ENCODE assay signal across 9 cellular contexts in the genomic region with DNA sequence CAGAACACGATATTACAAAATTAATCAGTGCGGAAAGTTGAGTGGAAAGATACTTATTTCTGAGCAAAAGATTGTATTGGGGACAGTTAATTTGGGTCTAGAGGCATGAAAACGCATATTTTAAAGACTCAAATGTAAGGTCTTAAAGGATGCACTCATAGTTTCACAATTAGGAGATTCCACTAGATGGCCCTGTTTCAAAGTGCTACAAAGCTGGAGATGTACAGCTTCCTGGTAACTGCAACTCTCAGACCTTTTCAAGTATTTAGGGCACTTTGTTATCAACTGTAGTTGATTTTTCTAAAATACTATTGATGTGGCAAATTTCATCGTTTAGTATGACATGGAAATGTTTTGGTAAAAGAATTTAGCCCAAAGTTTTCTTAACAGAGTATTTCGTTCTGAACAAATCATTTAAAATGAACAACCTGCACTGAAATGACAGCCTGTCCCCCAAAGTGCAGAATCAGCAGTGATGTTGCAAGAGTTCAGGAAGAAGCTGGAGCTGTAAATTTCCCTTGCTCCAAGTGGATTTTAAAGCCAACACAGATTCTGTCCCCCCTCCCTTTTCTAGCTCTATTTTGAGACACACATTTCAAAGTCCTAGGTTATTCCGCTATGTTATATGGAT. TPM values are rescaled to one million over a fixed set of nuclear protein-coding genes. Genes with fewer than 3 reads are reported as not detected.
DNase-seq lines count a peak whose midpoint lies in the region; ATAC-seq and TF ChIP-seq lines count a peak whose summit lies in the region.
"Had no signal": no experiment of that assay in that cellular context is flagged by ENCODE, and none has a peak within 500 bp of the region (broad histone marks: within the 10 kb centered on the region; RNA-seq: fewer than 3 reads in every experiment).

No MANE protein-coding gene starts in this region.

- H3K4me3 Mint-ChIP-seq in GM23338, result no peak overlapping the region
- no peak overlapping the region for H3K4me3 Mint-ChIP-seq in activated CD8-positive, alpha-beta memory T cell treated with anti-CD3 and anti-CD28 coated beads, Interleukin-2, amount 10 ng/mL, durations not matched to agents 7 days and 5 days

- CTCF ChIA-PET in activated CD8-positive, alpha-beta memory T cell treated with anti-CD3 and anti-CD28 coated beads, Interleukin-2, amount 10 ng/mL, durations not matched to agents 7 days and 5 days (lab: Charles Lee), result interaction anchor here (0.8 to 5.3 kb wide), 10 partner anchors 10 to 385 kb away, joined by 3 to 45 read pairs (median 4); no protein-coding TSS in a partner anchor

- H3K27me3 Mint-ChIP-seq in GM23338 (ENCODE audit: insufficient read depth, low read depth, poor library complexity), result no peaks in the 10 kb centered on the region
- H3K27me3 Mint-ChIP-seq in activated CD8-positive, alpha-beta memory T cell treated with anti-CD3 and anti-CD28 coated beads, Interleukin-2, amount 10 ng/mL, durations not matched to agents 7 days and 5 days, result peaks cover 42% of the 10 kb centered on the region

- no peaks in the 10 kb centered on the region for H3K27me3 ChIP-seq in DND-41 (ENCODE audit: insufficient read depth, low read length, poor library complexity)
- no peaks in the 10 kb centered on the region for H3K27me3 ChIP-seq in GM23338 (ENCODE audit: insufficient read depth)
- H3K27me3 ChIP-seq in ascending aorta, result no peaks in the 10 kb centered on the region
- H3K27me3 ChIP-seq: SJSA1 had no signal

- H3K79me2 ChIP-seq in DND-41 (ENCODE audit: insufficient read depth, low read length) (no peaks in the 10 kb centered on the region), GM23338 (replicated peaks; ENCODE audit: insufficient read depth) (no peaks in the 10 kb centered on the region)

- H3K9me3 ChIP-seq in DND-41 (ENCODE audit: insufficient read depth, low read length, severe bottlenecking) (no peaks in the 10 kb centered on the region), ascending aorta (no peaks in the 10 kb centered on the region)
- H3K9me3 ChIP-seq: SJSA1 had no signal

- H3K27ac ChIP-seq in DND-41 (ENCODE audit: low read length) (no peak overlapping the region), GM23338 (ENCODE audit: low read depth) (no peak overlapping the region), ascending aorta (no peak overlapping the region)
- H3K27ac ChIP-seq: SJSA1 had no signal

- H3K27ac Mint-ChIP-seq in GM23338, result no peak overlapping the region
- H3K27ac Mint-ChIP-seq in activated CD8-positive, alpha-beta memory T cell treated with anti-CD3 and anti-CD28 coated beads, Interleukin-2, amount 10 ng/mL, durations not matched to agents 7 days and 5 days, result no peak overlapping the region

- no peak overlapping the region for H3K4me2 ChIP-seq in DND-41 (ENCODE audit: insufficient read depth, low read length)
- H3K4me2 ChIP-seq in GM23338, result no peak overlapping the region

- intact Hi-C loops in ascending aorta (cut with DNase I), result no loop called here
- intact Hi-C loops in left colon (cut with DNase I, micrococcal nuclease), result loop anchor here in 1 of 2 donors (5.0 kb wide), 1 partner anchor 378 kb away; no protein-coding TSS in a partner anchor

- no peaks in the 10 kb centered on the region for H3K36me3 Mint-ChIP-seq in GM23338 (ENCODE audit: low read depth)
- H3K36me3 Mint-ChIP-seq in activated CD8-positive, alpha-beta memory T cell treated with anti-CD3 and anti-CD28 coated beads, Interleukin-2, amount 10 ng/mL, durations not matched to agents 7 days and 5 days, result no peaks in the 10 kb centered on the region

- no peak overlapping the region for H3K9ac ChIP-seq in DND-41 (ENCODE audit: low read depth, low read length)

- H3K4me3 ChIP-seq in DND-41 (ENCODE audit: low read depth in 1 of 2, low read length in 2 of 2) (no peak overlapping the region), GM23338 (no peak overlapping the region), ascending aorta (no peak overlapping the region)
- H3K4me3 ChIP-seq: SJSA1 had no signal

- H2AFZ ChIP-seq in DND-41 (ENCODE audit: low read depth, low read length) (no peak overlapping the region), GM23338 (no peak overlapping the region)

- ATAC-seq in DND-41 (ENCODE audit: insufficient read depth, low read depth), result peak; percentile 75; the same call in 2 of the 3 replicates
- peak; percentile 67 for ATAC-seq in GM23338
- ATAC-seq in left colon, result peak; percentile 51
- no peak for ATAC-seq in activated CD8-positive, alpha-beta memory T cell treated with anti-CD3 and anti-CD28 coated beads, Interleukin-2, amount 10 ng/mL, durations not matched to agents 7 days and 5 days
- ATAC-seq in HG02970 (IDR thresholded peaks at IDR 0.05; ENCODE audit: low FRiP score, unreplicated experiment), result no peak

- H3K4me1 ChIP-seq in DND-41 (ENCODE audit: insufficient read depth, low read length) (no peaks in the 10 kb centered on the region), GM23338 (ENCODE audit: insufficient read depth) (no peaks in the 10 kb centered on the region), ascending aorta (no peaks in the 10 kb centered on the region)
- H3K4me1 ChIP-seq: SJSA1 had no signal

- H4K20me1 ChIP-seq in DND-41 (ENCODE audit: insufficient read depth, low read length), result no peaks in the 10 kb centered on the region
- no peaks in the 10 kb centered on the region for H4K20me1 ChIP-seq in GM23338 (replicated peaks; ENCODE audit: insufficient read depth)

- H3K9me2 ChIP-seq in GM23338 (ENCODE audit: insufficient read depth), result 0 out of 2 replicates have a peak, but pooled peaks cover 3% of the 10 kb centered on the region

- DNase-seq in DND-41 (no peak), GM23338 (ENCODE audit: low spot score) (peak; percentile 57), NCI-H1930 (lab: John Stamatoyannopoulos, UW) (peak; percentile 12 to 42), ascending aorta (ENCODE audit: low spot score in 2 of 2) (no peak), left colon (no peak)
- no peak for DNase-seq in activated CD8-positive, alpha-beta memory T cell treated with anti-CD3 and anti-CD28 coated beads, Interleukin-2, amount 10 ng/mL, durations not matched to agents 7 days and 5 days
- DNase-seq in activated CD8-positive, alpha-beta memory T cell treated with anti-CD3 and anti-CD28 coated beads, Interleukin-2, amount 50 U/mL, for 4 hours, result no peak

- no peaks in the 10 kb centered on the region for H3K4me1 Mint-ChIP-seq in GM23338
- H3K4me1 Mint-ChIP-seq in activated CD8-positive, alpha-beta memory T cell treated with anti-CD3 and anti-CD28 coated beads, Interleukin-2, amount 10 ng/mL, durations not matched to agents 7 days and 5 days, result no peaks in the 10 kb centered on the region

- no peaks in the 10 kb centered on the region for H3F3A ChIP-seq in GM23338 (replicated peaks; ENCODE audit: low read depth)

- H3K9me3 Mint-ChIP-seq in GM23338, result no peaks in the 10 kb centered on the region
- no peaks in the 10 kb centered on the region for H3K9me3 Mint-ChIP-seq in activated CD8-positive, alpha-beta memory T cell treated with anti-CD3 and anti-CD28 coated beads, Interleukin-2, amount 10 ng/mL, durations not matched to agents 7 days and 5 days (ENCODE audit: low read depth)

- H3K36me3 ChIP-seq in DND-41 (ENCODE audit: insufficient read depth, low read length) (no peaks in the 10 kb centered on the region), GM23338 (ENCODE audit: insufficient read depth) (no peaks in the 10 kb centered on the region), ascending aorta (no peaks in the 10 kb centered on the region)
- H3K36me3 ChIP-seq: SJSA1 had no signal

- TF ChIP-seq CTCF in DND-41 (IDR thresholded peaks at IDR 0.05; ENCODE audit: borderline replicate concordance, extremely low read depth, low read length, poor library complexity, severe bottlenecking) (peak; percentile 61), GM23338 (conservative IDR thresholded peaks at IDR 0.05; ENCODE audit: low read depth in 2 of 2) (peak; percentile 56 to 73), ascending aorta (IDR thresholded peaks at IDR 0.05) (peak in 2 of 3 experiments; percentile 10 to 20)

TF ChIP-seq in GM23338, 12 proteins besides CTCF, POLR2A, EP300 and RAD21 (continues in another document):
- TF ChIP-seq NANOG (IDR thresholded peaks at IDR 0.05; ENCODE audit: borderline replicate concordance) (no peak), ZNF331 (CRISPR knock-in tag; IDR thresholded peaks at IDR 0.05; ENCODE audit: low read depth) (no peak), EZH2phosphoT487 (IDR thresholded peaks at IDR 0.05; ENCODE audit: unreplicated experiment) (no peak)

RNA-seq across cellular contexts. Expression of a gene that starts 16.2 kb away (rescaled TPM):
- 53.8 and 56.5 TPM in 2 replicates for total RNA-seq in GM23338 (2014; rRNA removed; shearing (Covaris generic))
- polyA plus RNA-seq in GM23338 (2016; fragmentation: Nextera tagmentation; extraction: Ambion mirVana), result 226 and 231 TPM in 2 replicates
- total RNA-seq in ascending aorta, result 22.2 TPM
- total RNA-seq in left colon, result 10 to 100 TPM; 44.2 to 62.9 TPM
- total RNA-seq in activated CD8-positive, alpha-beta memory T cell treated with anti-CD3 and anti-CD28 coated beads, Interleukin-2, amount 10 ng/mL, durations not matched to agents 7 days and 5 days, result 10 to 100 TPM; 48.7 to 56.6 TPM

RNA-seq across cellular contexts. Expression of a gene that starts 36.8 kb away (rescaled TPM):
- total RNA-seq in GM23338 (2014; rRNA removed; shearing (Covaris generic)), result 35.9 and 43.3 TPM in 2 replicates
- polyA plus RNA-seq in GM23338 (2016; fragmentation: Nextera tagmentation; extraction: Ambion mirVana), result 26.5 and 31.8 TPM in 2 replicates
- total RNA-seq in ascending aorta, result 5.2 TPM
- 10 to 100 TPM; 12.3 to 15.3 TPM for total RNA-seq in left colon
- 10 to 100 TPM; 12.1 to 15.2 TPM for total RNA-seq in activated CD8-positive, alpha-beta memory T cell treated with anti-CD3 and anti-CD28 coated beads, Interleukin-2, amount 10 ng/mL, durations not matched to agents 7 days and 5 days

RNA-seq across cellular contexts. Expression of a gene that starts 37.1 kb away (rescaled TPM):
- total RNA-seq in GM23338 (2014; rRNA removed; shearing (Covaris generic)), result 0.39 and 3.4 TPM in 2 replicates
- 106 and 116 TPM in 2 replicates for polyA plus RNA-seq in GM23338 (2016; fragmentation: Nextera tagmentation; extraction: Ambion mirVana)
- total RNA-seq in ascending aorta, result 0.32 TPM
- 10 to 100 TPM in 1 of 2 donors, 1 to 10 TPM in 1; 8.8 to 11.2 TPM for total RNA-seq in left colon
- 10 to 100 TPM; 20.8 to 22.2 TPM for total RNA-seq in activated CD8-positive, alpha-beta memory T cell treated with anti-CD3 and anti-CD28 coated beads, Interleukin-2, amount 10 ng/mL, durations not matched to agents 7 days and 5 days

RNA-seq across cellular contexts. Expression of a gene that starts 46.3 kb away (rescaled TPM):
- total RNA-seq in GM23338 (2014; rRNA removed; shearing (Covaris generic)), result 0.04 and 0.07 TPM in 2 replicates
- polyA plus RNA-seq in GM23338 (2016; fragmentation: Nextera tagmentation; extraction: Ambion mirVana), result not detected in 2 replicates
- not detected for total RNA-seq in ascending aorta
- not detected for total RNA-seq in left colon
- not detected for total RNA-seq in activated CD8-positive, alpha-beta memory T cell treated with anti-CD3 and anti-CD28 coated beads, Interleukin-2, amount 10 ng/mL, durations not matched to agents 7 days and 5 days
- total RNA-seq: SJSA1 had no signal

Comparison
In these comparisons a context has a peak if more than half of its experiments do, and no peak if none do; other contexts are left out.
1. ATAC-seq: peak in DND-41 (single experiment), GM23338 (single experiment) and left colon (single experiment); none in activated CD8-positive, alpha-beta memory T cell treated with anti-CD3 and anti-CD28 coated beads, Interleukin-2, amount 10 ng/mL, durations not matched to agents 7 days and 5 days (single experiment) and HG02970 (single experiment).
2. DNase-seq: peak in GM23338 (single experiment) and NCI-H1930 (2 of 2); none in DND-41 (single experiment), ascending aorta (0 of 2), left colon (0 of 2), activated CD8-positive, alpha-beta memory T cell treated with anti-CD3 and anti-CD28 coated beads, Interleukin-2, amount 10 ng/mL, durations not matched to agents 7 days and 5 days (single experiment) and activated CD8-positive, alpha-beta memory T cell treated with anti-CD3 and anti-CD28 coated beads, Interleukin-2, amount 50 U/mL, for 4 hours (single experiment).
3. Peak in every context shown above with its lines, with median percentiles within 50 percentile points of each other: CTCF ChIP-seq.